ENCODE assay signal across 2 cellular contexts in genomic region chr5:69217154-69217731, GRCh38.
TF ChIP-seq lines count a peak whose summit lies in the region.

No MANE protein-coding gene starts in this region.

TF ChIP-seq in SK-N-SH, 30 proteins besides CTCF, POLR2A, EP300 and RAD21 (continued from another document):
- no peak for TF ChIP-seq REST (IDR thresholded peaks at IDR 0.05; ENCODE audit: low read depth, low read length)
- TF ChIP-seq NRF1 (IDR thresholded peaks at IDR 0.05; ENCODE audit: low read depth, low read length): no peak
- no peak for TF ChIP-seq TEAD4 (IDR thresholded peaks at IDR 0.05; ENCODE audit: borderline replicate concordance, insufficient read depth)
- no peak for TF ChIP-seq POLR2AphosphoS5 (IDR thresholded peaks at IDR 0.05; ENCODE audit: low read depth, low read length)

TF ChIP-seq in SK-N-SH treated with all-trans-retinoic acid at 6 μM for 48 hours, 23 proteins besides CTCF, POLR2A, EP300 and RAD21 (continued from another document):
- TF ChIP-seq CREB5 (CRISPR knock-in tag; IDR thresholded peaks at IDR 0.05; ENCODE audit: low read depth) (no peak), CSDC2 (CRISPR knock-in tag; IDR thresholded peaks at IDR 0.05) (no peak), OSR1 (CRISPR knock-in tag; IDR thresholded peaks at IDR 0.05) (no peak), RARB (CRISPR knock-in tag; IDR thresholded peaks at IDR 0.05) (no peak), PATZ1 (CRISPR knock-in tag; IDR thresholded peaks at IDR 0.05; ENCODE audit: borderline replicate concordance) (no peak)
TF ChIP-seq in SK-N-SH treated with all-trans-retinoic acid at 6 μM for 48 hours: peak in this region for 0.
